In the genomic region with DNA sequence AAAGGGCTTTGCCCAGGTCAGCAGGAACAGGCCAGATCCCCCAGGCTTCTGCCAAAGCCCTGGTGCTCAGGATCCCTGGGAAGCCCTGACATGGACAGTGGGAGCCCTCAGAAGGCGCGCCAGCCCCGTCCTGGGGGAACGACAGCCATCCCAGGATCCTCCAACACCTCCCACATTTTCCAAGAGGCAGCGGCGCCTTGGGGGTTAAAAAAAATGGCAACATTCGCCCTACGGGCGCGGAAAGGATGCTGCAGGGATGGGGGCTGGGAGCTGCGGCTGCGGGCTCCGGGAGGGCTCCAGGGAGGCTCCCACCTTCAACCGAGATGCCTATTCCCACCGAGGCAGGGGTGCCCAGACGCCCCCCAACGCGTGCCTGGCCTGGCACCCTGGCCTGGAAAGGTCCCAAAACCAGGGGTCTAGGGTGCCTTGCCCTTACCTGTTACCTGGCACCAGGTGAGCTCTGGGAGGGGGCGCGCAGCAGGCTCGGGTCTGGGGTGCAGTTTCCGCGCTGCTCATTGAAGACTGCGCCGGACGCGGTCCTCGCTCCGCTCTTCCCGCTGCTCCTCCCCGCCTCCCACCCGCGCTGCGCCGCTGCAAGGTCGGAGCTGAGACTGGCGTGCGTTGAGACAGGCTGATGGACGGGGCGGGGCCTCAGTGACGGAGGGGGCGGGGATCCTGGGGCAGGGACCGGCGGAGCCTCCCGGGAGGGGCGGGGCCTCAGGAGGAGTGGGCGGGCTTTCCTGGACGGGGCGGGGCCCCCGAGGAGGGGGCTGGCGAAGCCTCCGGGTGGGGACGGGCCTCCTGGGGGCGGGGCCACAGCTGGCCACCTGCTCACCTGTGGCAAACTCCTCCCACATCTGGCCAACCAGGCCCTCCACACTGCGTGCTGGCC, we compare ENCODE assay signal across 8 cellular contexts. TPM values are rescaled to one million over a fixed set of nuclear protein-coding genes. Genes with fewer than 3 reads are reported as not detected.
DNase-seq lines count a peak whose midpoint lies in the region; ATAC-seq and TF ChIP-seq lines count a peak whose summit lies in the region.

TSS of gene ABCB9 (minus strand) at position 613 of the 892 bp plus-strand sequence. CDS start 6,228 bp downstream, outside the sequence.

- H3K4me3 ChIP-seq in OCI-LY7 (ENCODE audit: low read depth, low read length, poor library complexity, severe bottlenecking) (peak within 1 kb of the TSS; percentile 71), epithelial cell of proximal tubule (ENCODE audit: low read depth, low read length) (peak within 1 kb of the TSS; percentile 89), mononuclear cell (ENCODE audit: low read length) (peak within 1 kb of the TSS; percentile 31)

- TF ChIP-seq CTCF in OCI-LY7 (conservative IDR thresholded peaks at IDR 0.05; ENCODE audit: low read length) (no peak), epithelial cell of proximal tubule (conservative IDR thresholded peaks at IDR 0.05; ENCODE audit: low read depth, low read length) (no peak)

- no peaks in the 10 kb centered on the region for H3K36me3 ChIP-seq in OCI-LY7 (ENCODE audit: insufficient read depth, low read length)

- H3K79me2 ChIP-seq in OCI-LY7 (ENCODE audit: insufficient read depth, low read depth, low read length) = no peaks in the 10 kb centered on the region

- CTCF ChIA-PET in OCI-LY7 (lab: Charles Lee; ENCODE audit: unreplicated experiment) = interaction anchor here (0.6 kb wide), 1 partner anchor 9 kb away, joined by 3 read pairs; the partner anchor contains the start of gene OGFOD2

- POLR2A ChIA-PET in OCI-LY7 (lab: Charles Lee) = interaction anchor here (0.5 to 0.7 kb wide), 6 partner anchors 59 to 1867 kb away, joined by 3 to 6 read pairs (median 4); no protein-coding TSS in a partner anchor

- ATAC-seq in GM19328 (IDR thresholded peaks at IDR 0.05; ENCODE audit: unreplicated experiment) = peak; percentile 76

- DNase-seq in AG20443 (ENCODE audit: low spot score) = peak; percentile 98
- DNase-seq in HUDEP-2 (lab: John Stamatoyannopoulos, UW; ENCODE audit: unreplicated experiment in 76 of 76) = peak in 75 of 76 experiments; percentile 20 to 97 (median 89)
- peak; percentile 93 for DNase-seq in OCI-LY7 (ENCODE audit: low spot score)
- DNase-seq in activated T-cell treated with anti-CD3 and anti-CD28 coated beads for 4 hours = peak; percentile 92
- DNase-seq in epithelial cell of proximal tubule (ENCODE audit: low read depth) = no peak
- DNase-seq in stimulated activated CD8-positive, alpha-beta memory T cell treated with anti-CD3 and anti-CD28 coated beads, Interleukin-2, amount 100 ng/mL, for 48 hours (ENCODE audit: low read depth in 2 of 2) = peak; percentile 95 to 97

- H3K4me1 ChIP-seq in OCI-LY7 (ENCODE audit: insufficient read depth, low read length, poor library complexity, severe bottlenecking) (peaks cover 26% of the 10 kb centered on the region), mononuclear cell (ENCODE audit: insufficient read depth, low read length) (peaks cover 10% of the 10 kb centered on the region)

- peak within 1 kb of the TSS; percentile 70 for H2AFZ ChIP-seq in OCI-LY7 (ENCODE audit: low read length)

- no peaks in the 10 kb centered on the region for H4K20me1 ChIP-seq in OCI-LY7 (ENCODE audit: insufficient read depth, low read length)

- no peaks in the 10 kb centered on the region for H3K9me2 ChIP-seq in OCI-LY7 (ENCODE audit: insufficient read depth, low read length)

- intact Hi-C loops in OCI-LY7 (cut with micrococcal nuclease; ENCODE audit: unreplicated experiment) = no loop called here

- no peak within 1 kb of the TSS for H3K27ac ChIP-seq in OCI-LY7 (ENCODE audit: low read depth, low read length, poor library complexity, severe bottlenecking)

- H3K27me3 ChIP-seq in mononuclear cell (ENCODE audit: insufficient read depth, low read length) = no peaks in the 10 kb centered on the region

- BruUV-seq in OCI-LY7 (replicated peaks; lab: Mats Ljungman, UMichigan) = no TSS peak

- no peaks in the 10 kb centered on the region for H3K9me3 ChIP-seq in OCI-LY7 (ENCODE audit: low read length)
- no peaks in the 10 kb centered on the region for H3K9me3 ChIP-seq in mononuclear cell (ENCODE audit: low read depth, low read length)

- H3K4me2 ChIP-seq in OCI-LY7 (ENCODE audit: low read length) = peak within 1 kb of the TSS; percentile 86

RNA-seq across cellular contexts. Expression of gene ABCB9, which starts in this region (rescaled TPM):
- 4.0 and 7.0 TPM in 2 replicates for total RNA-seq in OCI-LY7 (2014; rRNA removed; shearing (Covaris generic))
- 6.8 and 7.9 TPM in 2 replicates for total RNA-seq in OCI-LY7 (2022)
- total RNA-seq in epithelial cell of proximal tubule = 4.0 and 8.4 TPM in 2 replicates
- 2.1 TPM for total RNA-seq in mononuclear cell

Comparison
In these comparisons a context has a peak if more than half of its experiments do, and no peak if none do; other contexts are left out.
1. H3K4me3 ChIP-seq: peak in every context shown above with its lines; median percentile 89 in epithelial cell of proximal tubule; 71 in OCI-LY7; 31 in mononuclear cell.